ENCODE assay signal across 8 cellular contexts in genomic region chr7:130733866-130734524, GRCh38. TPM values are rescaled to one million over a fixed set of nuclear protein-coding genes. Genes with fewer than 3 reads are reported as not detected.
A peak's percentile ranks its signal among the peaks of the same experiment; 100 is the strongest.
DNase-seq lines count a peak whose midpoint lies in the region; ATAC-seq and TF ChIP-seq lines count a peak whose summit lies in the region.

KLF14 (minus strand) TSS chr7:130734207; CDS start chr7:130734033, 174 bp downstream.

- H3K27me3 ChIP-seq in psoas muscle (ENCODE audit: insufficient read depth in 3 of 3, low read length in 2 of 3), result peaks cover 2 to 67% (median 12%) of the 10 kb centered on the region in 3 donors

- no peak for TF ChIP-seq CTCF in GM12864 (IDR thresholded peaks at IDR 0.05; ENCODE audit: low read depth, low read length, missing control alignments)
- no peak for TF ChIP-seq CTCF in LNCaP clone FGC (IDR thresholded peaks at IDR 0.05; ENCODE audit: control insufficient read depth, extremely low read depth, insufficient read depth)
- TF ChIP-seq CTCF in psoas muscle (IDR thresholded peaks at IDR 0.05), result no peak

- peak within 1 kb of the TSS; percentile 73 for H3K27ac ChIP-seq in psoas muscle

- H3K36me3 ChIP-seq in psoas muscle (ENCODE audit: insufficient read depth in 1 of 2, low read depth in 1 of 2), result no peaks in the 10 kb centered on the region

- H3K4me3 ChIP-seq in GM12864 (ENCODE audit: low read depth, low read length) (peak within 1 kb of the TSS; percentile 60), LNCaP clone FGC (ENCODE audit: low read depth, low read length) (peak within 1 kb of the TSS; percentile 43), psoas muscle (peak within 1 kb of the TSS; percentile 71)

- DNase-seq in GM12864 (ENCODE audit: low read depth) (no peak), LNCaP clone FGC (ENCODE audit: low read depth) (no peak), activated T-cell treated with anti-CD3 and anti-CD28 coated beads for 4 hours (peak; percentile 43), germinal center (ENCODE audit: low spot score) (peak; percentile 56), psoas muscle (peak; percentile 37 to 72), OCI-M1 (lab: John Stamatoyannopoulos, UW) (no peak), midbrain (lab: John Stamatoyannopoulos, UW) (no peak)

- peaks cover 22% of the 10 kb centered on the region for H3K9me3 ChIP-seq in psoas muscle

- ATAC-seq in psoas muscle, result peak; percentile 71 to 87 (median 76)
- ATAC-seq in HG03571 (IDR thresholded peaks at IDR 0.05; ENCODE audit: unreplicated experiment), result no peak

- WGBS in psoas muscle, 3 donors, result 1 to 7% (median 3%) methylated on average over 32 to 97 of the region's 97 CpGs

- intact Hi-C loops in psoas muscle (cut with DNase I), result no loop called here

- no peaks in the 10 kb centered on the region for H3K4me1 ChIP-seq in psoas muscle

RNA-seq across cellular contexts. Expression of gene KLF14, which starts in this region (rescaled TPM):
- 1 to 10 TPM in 2 of 4 donors, under 1 TPM in 2; 0.34 to 2.2 (median 0.86) TPM for total RNA-seq in psoas muscle
- polyA plus RNA-seq in psoas muscle, result 1 to 10 TPM in 2 of 3 donors, under 1 TPM in 1; 0.48 to 1.5 (median 1.3) TPM

Comparison
In these comparisons a context has a peak if more than half of its experiments do, and no peak if none do; other contexts are left out.
1. DNase-seq: peak in activated T-cell treated with anti-CD3 and anti-CD28 coated beads for 4 hours (single experiment), germinal center (single experiment) and psoas muscle (2 of 2); none in GM12864 (single experiment), LNCaP clone FGC (single experiment), OCI-M1 (single experiment) and midbrain (single experiment).
2. Peak in every context shown above with its lines, with median percentiles within 50 percentile points of each other: H3K4me3 ChIP-seq.